Comparison of ENCODE assay signal across 8 cellular contexts in genomic region chr19:11091343-11092153, GRCh38. TPM values are rescaled to one million over a fixed set of nuclear protein-coding genes. Genes with fewer than 3 reads are reported as not detected.
DNase-seq lines count a peak whose midpoint lies in the region; ATAC-seq and TF ChIP-seq lines count a peak whose summit lies in the region.

No MANE protein-coding gene starts in this region.

- H3K4me1 ChIP-seq in lung (ENCODE audit: control insufficient read depth in 2 of 2, insufficient read depth in 2 of 2, low read length in 2 of 2), result peaks cover 19 to 29% of the 10 kb centered on the region in 2 donors

- whole genome bisulfite sequencing in lung, 2 donors, result 16 to 27% methylated on average over 15 of the region's 15 CpGs

- peak overlapping the region; percentile 99 for H3K27ac ChIP-seq in C4-2B
- peak overlapping the region; percentile 98 to 99 for H3K27ac ChIP-seq in lung (ENCODE audit: low read depth in 1 of 2, low read length in 1 of 2)

- ATAC-seq in lung (ENCODE audit: insufficient read depth, low FRiP score) (no peak), HG03135 (IDR thresholded peaks at IDR 0.05; ENCODE audit: unreplicated experiment) (no peak)
- ATAC-seq in stimulated activated naive CD8-positive, alpha-beta T cell treated with anti-CD3 and anti-CD28 coated beads, Interleukin-15, Interleukin-2, amounts not matched to agents 100 U/mL and 50 U/mL, for 24 hours, result no peak

- TF ChIP-seq CTCF in C4-2B (conservative IDR thresholded peaks at IDR 0.05) (no peak), lung (IDR thresholded peaks at IDR 0.05; ENCODE audit: control extremely low read depth, extremely low read depth) (no peak)

- no peaks in the 10 kb centered on the region for H3K9me3 ChIP-seq in lung (ENCODE audit: control insufficient read depth in 2 of 2, insufficient read depth in 1 of 2, low read length in 1 of 2)

- peaks cover 0 to 10% of the 10 kb centered on the region in 2 donors for H3K36me3 ChIP-seq in lung (ENCODE audit: control insufficient read depth in 2 of 2, insufficient read depth in 2 of 2, low read length in 2 of 2)

- H3K27me3 ChIP-seq in lung (ENCODE audit: control insufficient read depth, insufficient read depth), result no peaks in the 10 kb centered on the region

- peak; percentile 88 for DNase-seq in LHCN-M2 (ENCODE audit: low read depth)
- DNase-seq in activated CD4-positive, alpha-beta T cell treated with anti-CD3 and anti-CD28 coated beads for 4 hours, result peak; percentile 46 to 49
- DNase-seq in dermis microvascular lymphatic vessel endothelial cell (ENCODE audit: low read depth in 2 of 2), result peak; percentile 91 to 96
- DNase-seq in lung (ENCODE audit: low spot score), result peak; percentile 61
- DNase-seq in stimulated activated naive CD8-positive, alpha-beta T cell treated with anti-CD3 and anti-CD28 coated beads, Interleukin-15, Interleukin-2, amounts not matched to agents 100 U/mL and 50 U/mL, for 24 hours, result peak; percentile 38
- no peak for DNase-seq in RPMI8226

- peak overlapping the region; percentile 82 for H3K4me3 ChIP-seq in lung

RNA-seq across cellular contexts. Expression of gene LDLR, which starts 2.3 kb away (rescaled TPM):
- total RNA-seq in LHCN-M2 (2014; rRNA removed) (48.3 and 64.4 TPM in 2 replicates), dermis microvascular lymphatic vessel endothelial cell (62.2 and 86.4 TPM in 2 replicates), lung (100 to 1,000 TPM; 270 to 271 TPM)
- polyA plus RNA-seq in LHCN-M2 (2012), result 32.2 TPM
- polyA plus RNA-seq in lung, result 100 to 1,000 TPM in 1 of 2 donors, 10 to 100 TPM in 1; 52.1 to 131 TPM
